ENCODE assay signal across 14 cellular contexts in the genomic region with DNA sequence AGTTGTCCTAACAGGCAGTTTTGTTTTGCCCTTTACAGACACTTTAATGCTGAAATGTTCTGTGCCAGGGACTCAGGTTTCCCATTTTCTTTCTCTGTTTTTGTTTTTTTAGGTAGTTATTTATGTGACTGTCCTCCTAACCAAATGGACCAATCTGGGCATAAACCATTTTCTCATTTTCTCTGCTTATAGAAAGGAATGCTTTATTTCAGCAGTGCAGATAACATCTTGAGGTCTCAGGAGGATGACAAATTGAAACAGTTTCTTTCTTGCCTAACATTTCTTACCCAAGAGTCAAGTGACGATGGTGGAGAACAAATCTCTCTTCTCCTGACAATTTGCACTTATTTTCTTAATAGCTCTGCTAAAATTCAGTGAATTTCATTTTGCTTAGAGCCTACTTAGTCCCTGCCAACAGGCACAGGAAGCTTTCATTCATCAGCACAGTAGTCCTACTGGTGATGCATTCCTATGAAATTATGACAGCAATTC.
DNase-seq lines count a peak whose midpoint lies in the region; ATAC-seq and TF ChIP-seq lines count a peak whose summit lies in the region.
"Had no signal": no experiment of that assay in that cellular context is flagged by ENCODE, and none has a peak within 500 bp of the region (broad histone marks: within the 10 kb centered on the region; RNA-seq: fewer than 3 reads in every experiment).

No MANE protein-coding gene starts in this region.

- peak overlapping the region in 1 of 3 donors; percentile 6 for H3K4me3 ChIP-seq in breast epithelium
- no peak overlapping the region for H3K4me3 ChIP-seq in ascending aorta
- no peak overlapping the region for H3K4me3 ChIP-seq in thoracic aorta
- no peak overlapping the region for H3K4me3 ChIP-seq in CD8-positive, alpha-beta memory T cell (ENCODE audit: low read length)
- H3K4me3 ChIP-seq: SJCRH30 had no signal

- peaks cover 66% of the 10 kb centered on the region for H3K27me3 Mint-ChIP-seq in MCF 10A (ENCODE audit: insufficient read depth, unreplicated experiment)
- peaks cover 2 to 7% of the 10 kb centered on the region in 2 donors for H3K27me3 Mint-ChIP-seq in CD8-positive, alpha-beta memory T cell

- H3K9me3 Mint-ChIP-seq in MCF 10A (ENCODE audit: unreplicated experiment): no peaks in the 10 kb centered on the region
- H3K9me3 Mint-ChIP-seq in CD8-positive, alpha-beta memory T cell: no peaks in the 10 kb centered on the region

- H3K9me3 ChIP-seq in breast epithelium (no peaks in the 10 kb centered on the region), ascending aorta (no peaks in the 10 kb centered on the region), thoracic aorta (no peaks in the 10 kb centered on the region)
- H3K9me3 ChIP-seq in CD8-positive, alpha-beta memory T cell (ENCODE audit: low read length): no peaks in the 10 kb centered on the region
- H3K9me3 ChIP-seq: SJCRH30 had no signal

- H3K27me3 ChIP-seq in breast epithelium (no peaks in the 10 kb centered on the region), ascending aorta (no peaks in the 10 kb centered on the region), thoracic aorta (replicated peaks; ENCODE audit: insufficient read depth) (no peaks in the 10 kb centered on the region)
- no peaks in the 10 kb centered on the region for H3K27me3 ChIP-seq in CD8-positive, alpha-beta memory T cell (ENCODE audit: insufficient read depth, low read length, poor library complexity, severe bottlenecking)
- H3K27me3 ChIP-seq: SJCRH30 had no signal

- H3K36me3 Mint-ChIP-seq in MCF 10A (ENCODE audit: insufficient read depth, unreplicated experiment): no peaks in the 10 kb centered on the region
- H3K36me3 Mint-ChIP-seq in CD8-positive, alpha-beta memory T cell: no peaks in the 10 kb centered on the region

- DNase-seq in breast epithelium (ENCODE audit: low spot score in 2 of 2) (no peak), MCF 10A (ENCODE audit: unreplicated experiment) (no peak), ascending aorta (ENCODE audit: low spot score in 2 of 2) (no peak), left ventricle myocardium superior (no peak), thoracic aorta (ENCODE audit: low spot score) (no peak)
- DNase-seq in CD8-positive, alpha-beta memory T cell: no peak
- DNase-seq: H7; NCI-H2107; NK-92 treated with Interleukin-12 subunit alpha and Interleukin-12 subunit beta, amount 100 ng/mL, for 24 hours; SJCRH30; substantia nigra had no signal

- POLR2A ChIA-PET in MCF 10A (lab: Yijun Ruan, JAX): no interaction called here
- POLR2A ChIA-PET in CD8-positive, alpha-beta memory T cell (lab: Charles Lee): no interaction called here

- H3K27ac ChIP-seq in breast epithelium: peak overlapping the region; percentile 45 to 56
- peak overlapping the region; percentile 31 to 32 for H3K27ac ChIP-seq in ascending aorta
- peak overlapping the region; percentile 14 to 26 for H3K27ac ChIP-seq in thoracic aorta
- H3K27ac ChIP-seq in CD8-positive, alpha-beta memory T cell (ENCODE audit: low read depth, low read length): no peak overlapping the region
- H3K27ac ChIP-seq: SJCRH30, VCaP had no signal

- TF ChIP-seq POLR2A in breast epithelium (IDR thresholded peaks at IDR 0.05): no peak

- no peak overlapping the region for H3K27ac Mint-ChIP-seq in MCF 10A (ENCODE audit: low read depth, unreplicated experiment)
- H3K27ac Mint-ChIP-seq in CD8-positive, alpha-beta memory T cell: no peak overlapping the region

- CTCF ChIA-PET in MCF 10A (lab: Yijun Ruan, JAX): no interaction called here
- CTCF ChIA-PET in CD8-positive, alpha-beta memory T cell (lab: Charles Lee): no interaction called here

- no peaks in the 10 kb centered on the region for H3K4me1 Mint-ChIP-seq in MCF 10A (ENCODE audit: insufficient read depth, unreplicated experiment)
- H3K4me1 Mint-ChIP-seq in CD8-positive, alpha-beta memory T cell: no peaks in the 10 kb centered on the region

- H3K4me3 Mint-ChIP-seq in MCF 10A (ENCODE audit: unreplicated experiment): no peak overlapping the region
- H3K4me3 Mint-ChIP-seq in CD8-positive, alpha-beta memory T cell: no peak overlapping the region

- intact Hi-C loops in breast epithelium (cut with DNase I; ENCODE audit: low total_unique reads) (no loop called here), MCF 10A (cut with micrococcal nuclease) (no loop called here), ascending aorta (cut with DNase I) (no loop called here), left ventricle myocardium superior (cut with micrococcal nuclease) (no loop called here)

- no TSS peak for BruUV-seq in MCF 10A (replicated peaks; lab: Mats Ljungman, UMichigan)

- H3K36me3 ChIP-seq in breast epithelium (no peaks in the 10 kb centered on the region), ascending aorta (no peaks in the 10 kb centered on the region), thoracic aorta (no peaks in the 10 kb centered on the region)
- no peaks in the 10 kb centered on the region for H3K36me3 ChIP-seq in CD8-positive, alpha-beta memory T cell (ENCODE audit: insufficient read depth, low read length)
- H3K36me3 ChIP-seq: SJCRH30 had no signal

- no peak for TF ChIP-seq CTCF in breast epithelium (IDR thresholded peaks at IDR 0.05)
- no peak for TF ChIP-seq CTCF in MCF 10A (IDR thresholded peaks at IDR 0.05; ENCODE audit: unreplicated experiment)
- no peak for TF ChIP-seq CTCF in ascending aorta (IDR thresholded peaks at IDR 0.05)
- TF ChIP-seq CTCF in thoracic aorta (IDR thresholded peaks at IDR 0.05): no peak

- H3K4me1 ChIP-seq in breast epithelium (peaks cover 0 to 3% of the 10 kb centered on the region in 2 donors), ascending aorta (peaks cover 2 to 12% of the 10 kb centered on the region in 2 donors), thoracic aorta (ENCODE audit: control insufficient read depth in 1 of 2, low read depth in 2 of 2) (peaks cover 26 to 38% of the 10 kb centered on the region in 2 donors)
- H3K4me1 ChIP-seq in CD8-positive, alpha-beta memory T cell (ENCODE audit: insufficient read depth, low read length): no peaks in the 10 kb centered on the region

- peak; percentile 77 for ATAC-seq in left ventricle myocardium superior
- peak; percentile 28 for ATAC-seq in thoracic aorta (ENCODE audit: insufficient number of reproducible peaks, low FRiP score, low read depth)
- no peak for ATAC-seq in HG02588 (IDR thresholded peaks at IDR 0.05; ENCODE audit: unreplicated experiment)
- no peak for ATAC-seq in GM18498 (IDR thresholded peaks at IDR 0.05; ENCODE audit: unreplicated experiment)

Comparison
In these comparisons a context has a peak if more than half of its experiments do, and no peak if none do; other contexts are left out.
1. ATAC-seq: peak in left ventricle myocardium superior (single experiment) and thoracic aorta (single experiment); none in HG02588 (single experiment) and GM18498 (single experiment).